21 cellular contexts compared by ENCODE assay signal in genomic region chr2:166091439-166091838, GRCh38. TPM values are rescaled to one million over a fixed set of nuclear protein-coding genes. Genes with fewer than 3 reads are reported as not detected.
A peak's percentile ranks its signal among the peaks of the same experiment; 100 is the strongest.
DNase-seq lines count a peak whose midpoint lies in the region; ATAC-seq and TF ChIP-seq lines count a peak whose summit lies in the region.
"Had no signal": no experiment of that assay in that cellular context is flagged by ENCODE, and none has a peak within 500 bp of the region (broad histone marks: within the 10 kb centered on the region; RNA-seq: fewer than 3 reads in every experiment).

No MANE protein-coding gene starts in this region.

- DNase-seq in DMS 273 (lab: John Stamatoyannopoulos, UW; ENCODE audit: unreplicated experiment): peak; percentile 8
- no peak for DNase-seq in DMS 273 treated with DMSO at 0.1 percent for 48 hours (lab: John Stamatoyannopoulos, UW)
- peak; percentile 40 for DNase-seq in NCI-H460 (ENCODE audit: extremely low read depth, low read depth)
- DNase-seq in choroid plexus epithelial cell (ENCODE audit: low read depth): peak; percentile 62
- no peak for DNase-seq in mesenchymal stem cell
- no peak for DNase-seq in C1 segment of cervical spinal cord (lab: John Stamatoyannopoulos, UW)
- no peak for DNase-seq in putamen (ENCODE audit: low spot score)
- DNase-seq: activated CD4-positive, CD25-positive, alpha-beta regulatory T cell treated with anti-CD3 and anti-CD28 coated beads, Interleukin-2, amount 50 U/mL, for 72 hours; activated CD8-positive, alpha-beta memory T cell treated with anti-CD3 and anti-CD28 coated beads, Interleukin-2, amount 50 U/mL, for 48 hours; activated naive CD4-positive, alpha-beta T cell treated with anti-CD3 and anti-CD28 coated beads, Interleukin-2, amount 10 ng/mL, durations not matched to agents 7 days and 5 days; CD8-positive, alpha-beta memory T cell; cerebellar nuclear complex; lower lobe of right lung; NCI-H1092 treated with DMSO at 0.1 percent for 48 hours; NCI-H446 treated with DMSO at 0.1 percent for 48 hours; Peyer's patch; stimulated activated naive CD4-positive, alpha-beta T cell had no signal

- no peak overlapping the region for H3K27ac ChIP-seq in mesenchymal stem cell (ENCODE audit: low read length, poor library complexity, severe bottlenecking)
- H3K27ac ChIP-seq: 22Rv1, epithelial cell of prostate, lower lobe of right lung, Peyer's patch had no signal

- H4K8ac ChIP-seq in mesenchymal stem cell (ENCODE audit: low read length): no peak overlapping the region

- no peak overlapping the region for H3K14ac ChIP-seq in mesenchymal stem cell (ENCODE audit: low read length in 2 of 2)

- H3K23ac ChIP-seq in mesenchymal stem cell (ENCODE audit: low read length in 2 of 2): no peak overlapping the region

- no peak overlapping the region for H2AFZ ChIP-seq in mesenchymal stem cell (ENCODE audit: low read depth, low read length)

- no peak overlapping the region for H3K4ac ChIP-seq in mesenchymal stem cell (ENCODE audit: low read depth in 1 of 2, low read length in 2 of 2)

- no peaks in the 10 kb centered on the region for H3K27me3 ChIP-seq in mesenchymal stem cell (ENCODE audit: control insufficient read depth in 1 of 2, insufficient read depth in 1 of 2, low read length in 2 of 2)
- H3K27me3 ChIP-seq: Peyer's patch had no signal

- no peak overlapping the region for H2AK5ac ChIP-seq in mesenchymal stem cell (ENCODE audit: low read length, severe bottlenecking)

- no peak overlapping the region for H2BK120ac ChIP-seq in mesenchymal stem cell (ENCODE audit: low read depth, low read length)

- H3K4me1 ChIP-seq in mesenchymal stem cell (ENCODE audit: control insufficient read depth, insufficient read depth, low read depth, low read length): no peaks in the 10 kb centered on the region
- H3K4me1 ChIP-seq: lower lobe of right lung, Peyer's patch had no signal

- no peaks in the 10 kb centered on the region for H3K36me3 ChIP-seq in mesenchymal stem cell (ENCODE audit: control insufficient read depth in 1 of 2, insufficient read depth in 2 of 2, low read depth in 1 of 2, low read length in 2 of 2)
- H3K36me3 ChIP-seq: lower lobe of right lung, Peyer's patch had no signal

- H2BK5ac ChIP-seq in mesenchymal stem cell (ENCODE audit: low read depth, low read length, poor library complexity, severe bottlenecking): no peak overlapping the region

- ATAC-seq in HG03565 (IDR thresholded peaks at IDR 0.05; ENCODE audit: unreplicated experiment): no peak

- H3K4me2 ChIP-seq in mesenchymal stem cell (ENCODE audit: low read length, poor library complexity, severe bottlenecking): no peak overlapping the region

- H3K9ac ChIP-seq in mesenchymal stem cell (ENCODE audit: low read length): peak overlapping the region; percentile 39

- no peaks in the 10 kb centered on the region for H3K79me1 ChIP-seq in mesenchymal stem cell (replicated peaks; ENCODE audit: low read length, poor library complexity, severe bottlenecking)

- TF ChIP-seq CTCF in choroid plexus epithelial cell (conservative IDR thresholded peaks at IDR 0.05; ENCODE audit: low read depth, low read length): no peak

- no peak overlapping the region for H3K18ac ChIP-seq in mesenchymal stem cell (ENCODE audit: low read depth in 1 of 2, low read length in 2 of 2)

- H3K4me3 ChIP-seq in choroid plexus epithelial cell (ENCODE audit: low read depth, low read length) (no peak overlapping the region), mesenchymal stem cell (ENCODE audit: insufficient read depth in 1 of 2, low read depth in 1 of 2, low read length in 2 of 2) (no peak overlapping the region)
- H3K4me3 ChIP-seq: lower lobe of right lung, Peyer's patch had no signal

- no peak overlapping the region for H2BK12ac ChIP-seq in mesenchymal stem cell (ENCODE audit: low read length in 2 of 2)

- H2BK15ac ChIP-seq in mesenchymal stem cell (ENCODE audit: low read depth, poor library complexity, severe bottlenecking): no peak overlapping the region

- H3K9me3 ChIP-seq in mesenchymal stem cell (ENCODE audit: control insufficient read depth, low read length): no peaks in the 10 kb centered on the region
- H3K9me3 ChIP-seq: lower lobe of right lung, Peyer's patch had no signal

- 59% methylated on average over 3 of the region's 3 CpGs for WGBS in mesenchymal stem cell

- no peak overlapping the region for H4K91ac ChIP-seq in mesenchymal stem cell (ENCODE audit: low read length)

RNA-seq across cellular contexts. Expression of gene SCN1A, which starts 36.4 kb away (rescaled TPM):
- 0.05 TPM in 1 of 2 replicates, not detected in the other for total RNA-seq in NCI-H460 (2014; rRNA removed; shearing (Covaris generic))
- 0.57 TPM in 2 replicates for polyA plus RNA-seq in NCI-H460 (2014; cell fraction: nucleus; rRNA removed)
- not detected for polyA plus RNA-seq in mesenchymal stem cell (2013, experiment 1 of 2)
- polyA plus RNA-seq in mesenchymal stem cell (2013, experiment 2 of 2): 0.01 TPM
- total RNA-seq: CD8-positive, alpha-beta memory T cell; Peyer's patch had no signal
- polyA plus RNA-seq: CD8-positive, alpha-beta memory T cell; urinary bladder had no signal

Comparison
In these comparisons a context has a peak if more than half of its experiments do, and no peak if none do; other contexts are left out.
1. DNase-seq: peak in DMS 273 (single experiment), NCI-H460 (single experiment) and choroid plexus epithelial cell (single experiment); none in DMS 273 treated with DMSO at 0.1 percent for 48 hours (single experiment), mesenchymal stem cell (single experiment), C1 segment of cervical spinal cord (0 of 14) and putamen (single experiment).